ENCODE assay signal across 3 cellular contexts in the genomic region with DNA sequence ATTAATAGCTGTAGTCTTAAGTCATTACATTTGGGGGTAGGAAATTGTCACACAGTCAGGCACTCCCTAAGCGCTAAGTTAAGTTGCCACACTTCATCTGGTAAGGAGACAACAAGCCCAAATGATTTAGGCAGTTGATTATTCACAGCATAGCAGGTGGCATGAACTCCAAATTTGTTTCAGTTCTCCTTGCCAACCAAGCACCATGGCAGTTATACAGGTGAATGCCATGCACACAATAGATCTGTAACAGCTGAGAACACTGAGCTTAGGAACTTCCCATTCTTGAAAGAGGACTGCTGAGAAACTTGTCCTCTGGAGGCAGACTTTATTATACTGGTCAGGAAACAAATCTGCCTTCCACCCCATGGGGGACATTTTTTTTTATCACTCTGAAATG.
TF ChIP-seq lines count a peak whose summit lies in the region.

No MANE protein-coding gene starts in this region.

TF ChIP-seq in SK-N-SH, 30 proteins besides CTCF, POLR2A, EP300 and RAD21:
- TF ChIP-seq NRF1 (IDR thresholded peaks at IDR 0.05; ENCODE audit: low read depth, low read length) (no peak), MEF2A (IDR thresholded peaks at IDR 0.05; ENCODE audit: borderline replicate concordance, low read depth) (no peak), EZH2phosphoT487 (IDR thresholded peaks at IDR 0.05; ENCODE audit: borderline replicate concordance, low read depth) (no peak), TCF12 (IDR thresholded peaks at IDR 0.05) (no peak), NFIC (IDR thresholded peaks at IDR 0.05; ENCODE audit: borderline replicate concordance) (no peak)
- TF ChIP-seq, protein P1, sequence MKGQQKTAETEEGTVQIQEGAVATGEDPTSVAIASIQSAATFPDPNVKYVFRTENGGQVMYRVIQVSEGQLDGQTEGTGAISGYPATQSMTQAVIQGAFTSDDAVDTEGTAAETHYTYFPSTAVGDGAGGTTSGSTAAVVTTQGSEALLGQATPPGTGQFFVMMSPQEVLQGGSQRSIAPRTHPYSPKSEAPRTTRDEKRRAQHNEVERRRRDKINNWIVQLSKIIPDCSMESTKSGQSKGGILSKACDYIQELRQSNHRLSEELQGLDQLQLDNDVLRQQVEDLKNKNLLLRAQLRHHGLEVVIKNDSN (IDR thresholded peaks at IDR 0.05; ENCODE audit: borderline replicate concordance, low read depth): no peak

TF ChIP-seq in SK-N-SH treated with all-trans-retinoic acid at 6 μM for 48 hours, 23 proteins besides CTCF, POLR2A, EP300 and RAD21:
- no peak for TF ChIP-seq TOX (CRISPR knock-in tag; IDR thresholded peaks at IDR 0.05; ENCODE audit: borderline replicate concordance)

TF ChIP-seq in GM12878, 131 proteins besides CTCF, POLR2A, EP300 and RAD21:
- no peak for TF ChIP-seq NR2F1 (conservative IDR thresholded peaks at IDR 0.05)
- TF ChIP-seq KDM1A (IDR thresholded peaks at IDR 0.05; ENCODE audit: borderline replicate concordance): no peak
- no peak for TF ChIP-seq ZNF207 (IDR thresholded peaks at IDR 0.05; ENCODE audit: borderline replicate concordance)
- no peak for TF ChIP-seq ZBTB11 (CRISPR knock-in tag; IDR thresholded peaks at IDR 0.05)
- TF ChIP-seq, protein P2, sequence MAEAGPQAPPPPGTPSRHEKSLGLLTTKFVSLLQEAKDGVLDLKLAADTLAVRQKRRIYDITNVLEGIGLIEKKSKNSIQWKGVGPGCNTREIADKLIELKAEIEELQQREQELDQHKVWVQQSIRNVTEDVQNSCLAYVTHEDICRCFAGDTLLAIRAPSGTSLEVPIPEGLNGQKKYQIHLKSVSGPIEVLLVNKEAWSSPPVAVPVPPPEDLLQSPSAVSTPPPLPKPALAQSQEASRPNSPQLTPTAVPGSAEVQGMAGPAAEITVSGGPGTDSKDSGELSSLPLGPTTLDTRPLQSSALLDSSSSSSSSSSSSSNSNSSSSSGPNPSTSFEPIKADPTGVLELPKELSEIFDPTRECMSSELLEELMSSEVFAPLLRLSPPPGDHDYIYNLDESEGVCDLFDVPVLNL (IDR thresholded peaks at IDR 0.05; ENCODE audit: low read depth, low read length): no peak
- TF ChIP-seq SMAD5 (IDR thresholded peaks at IDR 0.05; ENCODE audit: low read depth): no peak
- no peak for TF ChIP-seq IRF4 (IDR thresholded peaks at IDR 0.05; ENCODE audit: low read depth, low read length)
- no peak for TF ChIP-seq KAT2A (conservative IDR thresholded peaks at IDR 0.05; ENCODE audit: control insufficient read depth, low read depth, low read length)
- no peak for TF ChIP-seq SP1 (IDR thresholded peaks at IDR 0.05; ENCODE audit: low read depth, low read length)
- no peak for TF ChIP-seq TCF3 (IDR thresholded peaks at IDR 0.05; ENCODE audit: borderline replicate concordance, insufficient read depth, low read depth, low read length)
- no peak for TF ChIP-seq ASH2L (IDR thresholded peaks at IDR 0.05; ENCODE audit: borderline replicate concordance, low read depth)
- TF ChIP-seq POLR2AphosphoS2 (IDR thresholded peaks at IDR 0.05; ENCODE audit: low read depth, low read length): no peak
- TF ChIP-seq, protein P3, sequence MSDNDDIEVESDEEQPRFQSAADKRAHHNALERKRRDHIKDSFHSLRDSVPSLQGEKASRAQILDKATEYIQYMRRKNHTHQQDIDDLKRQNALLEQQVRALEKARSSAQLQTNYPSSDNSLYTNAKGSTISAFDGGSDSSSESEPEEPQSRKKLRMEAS (IDR thresholded peaks at IDR 0.05; ENCODE audit: low read depth, low read length): no peak
- TF ChIP-seq MYB (IDR thresholded peaks at IDR 0.05; ENCODE audit: borderline replicate concordance, low read depth, low read length): no peak
- TF ChIP-seq SPI1 (IDR thresholded peaks at IDR 0.05; ENCODE audit: borderline replicate concordance, insufficient read depth, low read depth, low read length): no peak
- no peak for TF ChIP-seq ZBTB40 (IDR thresholded peaks at IDR 0.05; ENCODE audit: borderline replicate concordance)
- TF ChIP-seq, protein P4, sequence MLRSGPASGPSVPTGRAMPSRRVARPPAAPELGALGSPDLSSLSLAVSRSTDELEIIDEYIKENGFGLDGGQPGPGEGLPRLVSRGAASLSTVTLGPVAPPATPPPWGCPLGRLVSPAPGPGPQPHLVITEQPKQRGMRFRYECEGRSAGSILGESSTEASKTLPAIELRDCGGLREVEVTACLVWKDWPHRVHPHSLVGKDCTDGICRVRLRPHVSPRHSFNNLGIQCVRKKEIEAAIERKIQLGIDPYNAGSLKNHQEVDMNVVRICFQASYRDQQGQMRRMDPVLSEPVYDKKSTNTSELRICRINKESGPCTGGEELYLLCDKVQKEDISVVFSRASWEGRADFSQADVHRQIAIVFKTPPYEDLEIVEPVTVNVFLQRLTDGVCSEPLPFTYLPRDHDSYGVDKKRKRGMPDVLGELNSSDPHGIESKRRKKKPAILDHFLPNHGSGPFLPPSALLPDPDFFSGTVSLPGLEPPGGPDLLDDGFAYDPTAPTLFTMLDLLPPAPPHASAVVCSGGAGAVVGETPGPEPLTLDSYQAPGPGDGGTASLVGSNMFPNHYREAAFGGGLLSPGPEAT (IDR thresholded peaks at IDR 0.05; ENCODE audit: low read depth): no peak
- TF ChIP-seq NR2C1 (IDR thresholded peaks at IDR 0.05): no peak
- no peak for TF ChIP-seq PAX5 (IDR thresholded peaks at IDR 0.05; ENCODE audit: borderline replicate concordance, low read depth, low read length)
- TF ChIP-seq HDAC6 (IDR thresholded peaks at IDR 0.05; ENCODE audit: unreplicated experiment): no peak
